10 cellular contexts compared by ENCODE assay signal in the genomic region with DNA sequence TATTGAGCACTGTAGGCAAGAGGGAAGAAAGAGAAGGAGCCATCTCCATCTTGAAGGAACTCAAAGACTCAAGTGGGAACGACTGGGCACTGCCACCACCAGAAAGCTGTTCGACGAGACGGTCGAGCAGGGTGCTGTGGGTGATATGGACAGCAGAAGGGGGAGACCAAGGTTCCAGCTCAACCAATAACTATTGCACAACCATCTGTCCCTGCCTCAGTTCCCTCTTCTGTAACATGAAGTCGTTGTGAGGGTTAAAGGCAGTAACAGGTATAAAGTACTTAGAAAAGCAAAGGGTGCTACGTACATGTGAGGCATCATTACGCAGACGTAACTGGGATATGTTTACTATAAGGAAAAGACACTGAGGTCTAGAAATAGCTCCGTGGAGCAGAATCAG. TPM values are rescaled to one million over a fixed set of nuclear protein-coding genes. Genes with fewer than 3 reads are reported as not detected.
"Had no signal": no experiment of that assay in that cellular context is flagged by ENCODE, and none has a peak within 500 bp of the region (broad histone marks: within the 10 kb centered on the region; RNA-seq: fewer than 3 reads in every experiment).

No MANE protein-coding gene starts in this region.

- H3K4me3 Mint-ChIP-seq: HFFc6 had no signal

- H3K4me1 Mint-ChIP-seq: IgD-negative memory B cell had no signal

- DNase-seq: GM23248, GOT3, H7, HFFc6, KBM-7 had no signal

- H3K9me3 Mint-ChIP-seq: HFFc6 had no signal

- H3K36me3 Mint-ChIP-seq: IgD-negative memory B cell had no signal

- H3K9me3 ChIP-seq: HAP-1 had no signal

- H3K27ac ChIP-seq: GM23248, HL-60 had no signal

- H3K36me3 ChIP-seq: HAP-1 had no signal

- H3K27ac Mint-ChIP-seq: HFFc6, IgD-negative memory B cell had no signal

- H3K4me3 ChIP-seq: GM23248, HAP-1 had no signal

- H3K4me1 ChIP-seq: HAP-1 had no signal

- ATAC-seq: HCT116 had no signal

RNA-seq across cellular contexts. Expression of gene BDKRB1, which starts 13.9 kb away (rescaled TPM):
- total RNA-seq: HT1080 had no signal
- polyA plus RNA-seq: IgD-negative memory B cell had no signal

RNA-seq across cellular contexts. Expression of gene BDKRB2, which starts 37.5 kb away (rescaled TPM):
- polyA plus RNA-seq: IgD-negative memory B cell had no signal
